ENCODE assay signal across 8 cellular contexts in genomic region chr11:65454311-65454695, GRCh38. TPM values are rescaled to one million over a fixed set of nuclear protein-coding genes. Genes with fewer than 3 reads are reported as not detected.
DNase-seq lines count a peak whose midpoint lies in the region; ATAC-seq and TF ChIP-seq lines count a peak whose summit lies in the region.

No MANE protein-coding gene starts in this region.

- peaks cover 30% of the 10 kb centered on the region for H3K4me1 Mint-ChIP-seq in activated naive CD4-positive, alpha-beta T cell treated with anti-CD3 and anti-CD28 coated beads, Interleukin-2, amount 10 ng/mL, durations not matched to agents 7 days and 5 days
- peaks cover 31% of the 10 kb centered on the region for H3K4me1 Mint-ChIP-seq in brain
- peaks cover 16% of the 10 kb centered on the region for H3K4me1 Mint-ChIP-seq in memory B cell

- H3K4me3 Mint-ChIP-seq in activated naive CD4-positive, alpha-beta T cell treated with anti-CD3 and anti-CD28 coated beads, Interleukin-2, amount 10 ng/mL, durations not matched to agents 7 days and 5 days = peak overlapping the region; percentile 90
- H3K4me3 Mint-ChIP-seq in brain (peak overlapping the region; percentile 77 to 85 (median 85)), memory B cell (peak overlapping the region; percentile 95)

- H3K27me3 ChIP-seq in upper lobe of right lung = no peaks in the 10 kb centered on the region

- no peaks in the 10 kb centered on the region for H3K36me3 ChIP-seq in upper lobe of right lung

- H3K27me3 Mint-ChIP-seq in activated naive CD4-positive, alpha-beta T cell treated with anti-CD3 and anti-CD28 coated beads, Interleukin-2, amount 10 ng/mL, durations not matched to agents 7 days and 5 days = peaks cover 8% of the 10 kb centered on the region
- H3K27me3 Mint-ChIP-seq in brain (no peaks in the 10 kb centered on the region), memory B cell (no peaks in the 10 kb centered on the region)

- H3K4me3 ChIP-seq in upper lobe of right lung = peak overlapping the region; percentile 63

- TF ChIP-seq CTCF in brain (conservative IDR thresholded peaks at IDR 0.05) (no peak), upper lobe of right lung (IDR thresholded peaks at IDR 0.05) (no peak)

- H3K9me3 Mint-ChIP-seq in activated naive CD4-positive, alpha-beta T cell treated with anti-CD3 and anti-CD28 coated beads, Interleukin-2, amount 10 ng/mL, durations not matched to agents 7 days and 5 days = peaks cover 1% of the 10 kb centered on the region
- H3K9me3 Mint-ChIP-seq in brain (peaks cover 5 to 29% (median 9%) of the 10 kb centered on the region in 5 experiments), memory B cell (no peaks in the 10 kb centered on the region)

- H3K27ac ChIP-seq in upper lobe of right lung = peak overlapping the region; percentile 78

- H3K9me3 ChIP-seq in upper lobe of right lung = no peaks in the 10 kb centered on the region

- intact Hi-C loops in upper lobe of right lung (cut with DNase I) = loop anchor here (10.0 kb wide), 1 partner anchor 80 kb away; no protein-coding TSS in a partner anchor

- H3K4me1 ChIP-seq in upper lobe of right lung = peaks cover 9% of the 10 kb centered on the region

- CTCF ChIA-PET in activated naive CD4-positive, alpha-beta T cell treated with anti-CD3 and anti-CD28 coated beads, Interleukin-2, amount 10 ng/mL, durations not matched to agents 7 days and 5 days (lab: Charles Lee) = interaction anchor here (1.0 kb wide), 1 partner anchor 17 kb away, joined by 3 read pairs; no protein-coding TSS in a partner anchor

- no peak for ATAC-seq in memory B cell (ENCODE audit: low read depth)
- ATAC-seq in upper lobe of right lung = no peak
- ATAC-seq in GM18870 (IDR thresholded peaks at IDR 0.05; ENCODE audit: unreplicated experiment) = no peak
- ATAC-seq in GM18868 (IDR thresholded peaks at IDR 0.05; ENCODE audit: unreplicated experiment) = no peak
- no peak for ATAC-seq in HG03439 (IDR thresholded peaks at IDR 0.05; ENCODE audit: unreplicated experiment)

- H3K36me3 Mint-ChIP-seq in activated naive CD4-positive, alpha-beta T cell treated with anti-CD3 and anti-CD28 coated beads, Interleukin-2, amount 10 ng/mL, durations not matched to agents 7 days and 5 days = peaks cover 3% of the 10 kb centered on the region
- peaks cover 25% of the 10 kb centered on the region for H3K36me3 Mint-ChIP-seq in brain
- H3K36me3 Mint-ChIP-seq in memory B cell = peaks cover 2% of the 10 kb centered on the region

- H3K27ac Mint-ChIP-seq in activated naive CD4-positive, alpha-beta T cell treated with anti-CD3 and anti-CD28 coated beads, Interleukin-2, amount 10 ng/mL, durations not matched to agents 7 days and 5 days = peak overlapping the region; percentile 74
- H3K27ac Mint-ChIP-seq in brain = peak overlapping the region in 2 of 5 experiments; percentile 84 to 90
- peak overlapping the region; percentile 91 for H3K27ac Mint-ChIP-seq in memory B cell

- no peak for DNase-seq in activated naive CD4-positive, alpha-beta T cell treated with anti-CD3 and anti-CD28 coated beads, Interleukin-2, amount 10 ng/mL, durations not matched to agents 7 days and 5 days
- no peak for DNase-seq in activated naive CD4-positive, alpha-beta T cell treated with anti-CD3 and anti-CD28 coated beads, Interleukin-2, amount 50 U/mL, for 16 hours
- DNase-seq in memory B cell (ENCODE audit: low spot score in 2 of 2) (no peak), upper lobe of right lung (no peak)

RNA-seq across cellular contexts. Expression of gene NEAT1, which starts 31.7 kb away (rescaled TPM):
- polyA plus RNA-seq in brain (ENCODE audit: insufficient read depth, low read depth, low replicate concordance) = 3.8 TPM
- total RNA-seq in upper lobe of right lung = 1,120 TPM

RNA-seq across cellular contexts. Expression of gene MALAT1, which starts 44.5 kb away (rescaled TPM):
- polyA plus RNA-seq in brain (ENCODE audit: insufficient read depth, low read depth, low replicate concordance) = 7.1 TPM
- 11,917 TPM for total RNA-seq in upper lobe of right lung
